ENCODE assay signal across 1 cellular context in genomic region chr22:32512267-32512982, GRCh38.
TF ChIP-seq lines count a peak whose summit lies in the region.

No MANE protein-coding gene starts in this region.

TF ChIP-seq in HepG2, 621 proteins besides CTCF, POLR2A, EP300 and RAD21 (continued from another document and continues in another):
- TF ChIP-seq ARID2 (CRISPR knock-in tag; IDR thresholded peaks at IDR 0.05; ENCODE audit: borderline replicate concordance) (no peak), ZNF501 (CRISPR knock-in tag; IDR thresholded peaks at IDR 0.05) (no peak), ZNF672 (CRISPR knock-in tag; IDR thresholded peaks at IDR 0.05) (no peak), ZNF121 (CRISPR knock-in tag; IDR thresholded peaks at IDR 0.05) (no peak), ZNF547 (CRISPR knock-in tag; IDR thresholded peaks at IDR 0.05) (no peak), MEF2D (CRISPR knock-in tag; IDR thresholded peaks at IDR 0.05) (peak; percentile 98), PAWR (CRISPR knock-in tag; IDR thresholded peaks at IDR 0.05; ENCODE audit: borderline replicate concordance) (no peak), TBP (CRISPR knock-in tag; IDR thresholded peaks at IDR 0.05) (no peak), ZFP62 (CRISPR knock-in tag; IDR thresholded peaks at IDR 0.05) (no peak), ZNF800 (CRISPR knock-in tag; IDR thresholded peaks at IDR 0.05) (no peak), ZNF687 (CRISPR knock-in tag; IDR thresholded peaks at IDR 0.05) (no peak), YY1 (IDR thresholded peaks at IDR 0.05; ENCODE audit: insufficient read depth, insufficient replicate concordance, low read depth, low read length) (no peak), CENPX (CRISPR knock-in tag; IDR thresholded peaks at IDR 0.05) (no peak), ZNF30 (CRISPR knock-in tag; IDR thresholded peaks at IDR 0.05) (no peak), SRSF9 (IDR thresholded peaks at IDR 0.05; ENCODE audit: borderline replicate concordance, insufficient read depth, low read depth, low read length, poor library complexity, severe bottlenecking) (no peak), TIGD3 (CRISPR knock-in tag; IDR thresholded peaks at IDR 0.05; ENCODE audit: borderline replicate concordance) (no peak), HOMEZ (CRISPR knock-in tag; IDR thresholded peaks at IDR 0.05; ENCODE audit: low read depth) (peak; percentile 68; the same call in 1 of the 2 replicates), ZNF550 (CRISPR knock-in tag; IDR thresholded peaks at IDR 0.05; ENCODE audit: borderline replicate concordance) (no peak), JDP2 (CRISPR knock-in tag; IDR thresholded peaks at IDR 0.05; ENCODE audit: borderline replicate concordance) (no peak), RBM22 (optimal IDR thresholded peaks at IDR 0.05; ENCODE audit: low read length) (no peak), AKNA (CRISPR knock-in tag; IDR thresholded peaks at IDR 0.05; ENCODE audit: borderline replicate concordance) (no peak), CERS6 (CRISPR knock-in tag; IDR thresholded peaks at IDR 0.05) (no peak), REL (CRISPR knock-in tag; conservative IDR thresholded peaks at IDR 0.05) (no peak), ADNP (CRISPR knock-in tag; IDR thresholded peaks at IDR 0.05) (no peak), ZNF569 (CRISPR knock-in tag; IDR thresholded peaks at IDR 0.05; ENCODE audit: borderline replicate concordance) (no peak), GATAD2A (CRISPR knock-in tag; IDR thresholded peaks at IDR 0.05) (peak; percentile 96), ZNF788 (CRISPR knock-in tag; IDR thresholded peaks at IDR 0.05; ENCODE audit: borderline replicate concordance) (no peak), NFIB (CRISPR knock-in tag; IDR thresholded peaks at IDR 0.05; ENCODE audit: borderline replicate concordance) (no peak), RCOR2 (CRISPR knock-in tag; IDR thresholded peaks at IDR 0.05) (peak; percentile 40; the same call in 1 of the 2 replicates), ZNF468 (CRISPR knock-in tag; IDR thresholded peaks at IDR 0.05) (no peak), ZMAT3 (CRISPR knock-in tag; conservative IDR thresholded peaks at IDR 0.05) (no peak), CAMTA2 (CRISPR knock-in tag; IDR thresholded peaks at IDR 0.05; ENCODE audit: borderline replicate concordance) (no peak), MXD3 (CRISPR knock-in tag; IDR thresholded peaks at IDR 0.05) (no peak), BRF2 (CRISPR knock-in tag; IDR thresholded peaks at IDR 0.05) (peak; percentile 30; the same call in 1 of the 2 replicates), ZNF839 (CRISPR knock-in tag; IDR thresholded peaks at IDR 0.05; ENCODE audit: borderline replicate concordance) (no peak), HNF4G (IDR thresholded peaks at IDR 0.05; ENCODE audit: borderline replicate concordance, low read depth, low read length) (peak; percentile 86), HNF4G (CRISPR knock-in tag; IDR thresholded peaks at IDR 0.05; ENCODE audit: borderline replicate concordance, low read depth) (0 out of 2 replicates have a peak, but pooled peaks have one; percentile 60), TEAD2 (CRISPR knock-in tag; IDR thresholded peaks at IDR 0.05) (no peak), LBX2 (CRISPR knock-in tag; IDR thresholded peaks at IDR 0.05; ENCODE audit: borderline replicate concordance) (no peak), ZNF276 (CRISPR knock-in tag; IDR thresholded peaks at IDR 0.05; ENCODE audit: low read depth) (no peak), FOXA3 (CRISPR knock-in tag; IDR thresholded peaks at IDR 0.05) (peak; percentile 86), ZNF709 (CRISPR knock-in tag; IDR thresholded peaks at IDR 0.05) (peak; percentile 57; the same call in 1 of the 2 replicates)
